In genomic region chr3:119437852-119438251, GRCh38 we compare ENCODE assay signal across 22 cellular contexts.
"Had no signal": no experiment of that assay in that cellular context is flagged by ENCODE, and none has a peak within 500 bp of the region (broad histone marks: within the 10 kb centered on the region; RNA-seq: fewer than 3 reads in every experiment).

No MANE protein-coding gene starts in this region.

- ATAC-seq: HepG2, Right ventricle myocardium inferior, SK-N-SH treated with all-trans-retinoic acid at 6 μM for 48 hours had no signal

- DNase-seq: IMR-90; Karpas-422; KG1; MG63; NCI-H1092 treated with DMSO at 0.1 percent for 48 hours; NCI-H1417; NCI-H1436 treated with DMSO at 0.1 percent for 48 hours; NCI-H1694; NCI-H187 treated with DMSO at 0.1 percent for 48 hours; NCI-H2029 treated with DMSO at 0.1 percent for 48 hours; NCI-H2227 treated with DMSO at 0.1 percent for 48 hours; NCI-H524; NCI-H526 treated with DMSO at 0.1 percent for 48 hours; NCI-H748 treated with DMSO at 0.1 percent for 48 hours; NK-92 treated with Interleukin-12 subunit alpha and Interleukin-12 subunit beta, amount 100 ng/mL, for 24 hours; PC-9; Peyer's patch; SHP77 treated with DMSO at 0.1 percent for 48 hours; SJCRH30 had no signal
